8 cellular contexts compared by ENCODE assay signal in the genomic region with DNA sequence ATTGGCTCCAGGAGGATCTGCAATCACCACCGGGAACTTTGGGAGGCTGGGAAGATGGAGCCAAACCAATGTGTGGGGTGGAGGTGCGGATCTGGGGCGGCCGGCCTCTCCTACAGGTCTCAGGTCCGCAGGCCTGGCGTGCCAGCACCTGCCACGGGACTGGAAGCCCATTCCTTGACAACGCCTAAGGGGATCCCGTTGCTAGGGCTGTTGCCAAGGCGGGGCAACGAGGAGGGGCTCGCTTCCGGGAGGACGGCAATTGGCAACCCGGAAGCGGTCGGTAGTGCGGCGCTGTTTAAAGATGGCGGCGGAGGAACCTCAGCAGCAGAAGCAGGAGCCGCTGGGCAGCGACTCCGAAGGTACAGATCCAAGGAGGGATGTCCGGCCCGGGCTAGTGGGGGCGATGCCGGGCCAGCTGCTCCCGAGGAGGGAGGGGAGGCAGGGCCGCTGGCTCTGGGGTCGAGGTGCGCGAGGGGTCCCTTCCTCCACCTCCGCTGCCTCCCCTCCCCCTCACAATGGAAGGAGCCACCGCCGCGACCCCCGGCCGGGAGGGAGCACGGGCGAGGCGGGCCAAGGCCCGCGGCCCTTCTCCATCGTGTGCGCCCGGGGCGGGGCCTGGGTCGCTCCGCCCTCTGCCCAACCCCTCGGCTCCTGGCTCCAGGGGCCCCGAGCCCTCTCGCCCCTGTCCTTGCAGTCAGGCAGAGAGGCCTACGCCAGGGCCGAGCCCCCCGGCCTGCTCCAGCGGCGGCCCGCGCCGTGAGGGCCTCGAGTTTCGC. TPM values are rescaled to one million over a fixed set of nuclear protein-coding genes. Genes with fewer than 3 reads are reported as not detected.
DNase-seq lines count a peak whose midpoint lies in the region; ATAC-seq and TF ChIP-seq lines count a peak whose summit lies in the region.

A gene with protein sequence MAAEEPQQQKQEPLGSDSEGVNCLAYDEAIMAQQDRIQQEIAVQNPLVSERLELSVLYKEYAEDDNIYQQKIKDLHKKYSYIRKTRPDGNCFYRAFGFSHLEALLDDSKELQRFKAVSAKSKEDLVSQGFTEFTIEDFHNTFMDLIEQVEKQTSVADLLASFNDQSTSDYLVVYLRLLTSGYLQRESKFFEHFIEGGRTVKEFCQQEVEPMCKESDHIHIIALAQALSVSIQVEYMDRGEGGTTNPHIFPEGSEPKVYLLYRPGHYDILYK (plus strand): TSS at position 283 of the 776 bp plus-strand sequence. CDS start 19 bp downstream, at position 302.

- TF ChIP-seq CTCF in right lobe of liver (IDR thresholded peaks at IDR 0.05), result no peak

- H3K4me1 ChIP-seq in BLaER1, result peaks cover 54% of the 10 kb centered on the region
- peaks cover 4 to 21% of the 10 kb centered on the region in 2 donors for H3K4me1 ChIP-seq in duodenal mucosa (ENCODE audit: control insufficient read depth in 1 of 2, insufficient read depth in 2 of 2, low read length in 2 of 2)
- H3K4me1 ChIP-seq in right lobe of liver, result peaks cover 0 to 12% (median 5%) of the 10 kb centered on the region in 4 donors

- CTCF ChIA-PET in activated CD4-positive, alpha-beta memory T cell treated with anti-CD3 and anti-CD28 coated beads for 36 hours (lab: Charles Lee), result interaction anchor here (0.8 to 5.3 kb wide), 3 partner anchors 14 to 180 kb away, joined by 3 to 28 read pairs (median 3); a partner anchor contains a TSS

- TF ChIP-seq POLR2A in right lobe of liver (IDR thresholded peaks at IDR 0.05), result peak; percentile 57

- no peaks in the 10 kb centered on the region for H3K27me3 ChIP-seq in BLaER1
- H3K27me3 ChIP-seq in duodenal mucosa (ENCODE audit: control insufficient read depth in 1 of 2, insufficient read depth in 2 of 2, low read length in 2 of 2), result no peaks in the 10 kb centered on the region
- H3K27me3 ChIP-seq in right lobe of liver, result no peaks in the 10 kb centered on the region

- H3K4me3 ChIP-seq in BLaER1 (peak within 1 kb of the TSS; percentile 98), duodenal mucosa (ENCODE audit: low read depth in 1 of 2, low read length in 2 of 2) (peak within 1 kb of the TSS; percentile 91 to 95), right lobe of liver (peak within 1 kb of the TSS; percentile 73 to 100 (median 83))

- H3K9me3 Mint-ChIP-seq in activated CD4-positive, alpha-beta memory T cell treated with anti-CD3 and anti-CD28 coated beads for 36 hours, result no peaks in the 10 kb centered on the region

- DNase-seq in NCI-H774 (lab: John Stamatoyannopoulos, UW) (peak; percentile 96), right lobe of liver (peak; percentile 89 to 92 (median 90))
- peak; percentile 93 for DNase-seq in activated CD4-positive, alpha-beta memory T cell treated with anti-CD3 and anti-CD28 coated beads for 36 hours
- DNase-seq in stimulated activated CD4-positive, alpha-beta T cell treated with anti-CD3 and anti-CD28 coated beads, Interleukin-4, amount 100 ng/mL, for 4 hours, result peak; percentile 82 to 87

- H3K9ac ChIP-seq in BLaER1 (peak within 1 kb of the TSS; percentile 96), duodenal mucosa (ENCODE audit: low read depth in 1 of 2, low read length in 2 of 2) (peak within 1 kb of the TSS; percentile 80 to 86)

- H4K20me1 ChIP-seq in BLaER1, result peaks cover 47% of the 10 kb centered on the region

- intact Hi-C loops in activated CD4-positive, alpha-beta memory T cell treated with anti-CD3 and anti-CD28 coated beads for 36 hours (cut with micrococcal nuclease), result loop anchor here (1.0 to 10.0 kb wide), 2 partner anchors 12 to 318 kb away; a partner anchor contains a TSS
- intact Hi-C loops in right lobe of liver (cut with DNase I), result no loop called here

- no peaks in the 10 kb centered on the region for H3K9me3 ChIP-seq in BLaER1
- no peaks in the 10 kb centered on the region for H3K9me3 ChIP-seq in duodenal mucosa (ENCODE audit: control insufficient read depth in 1 of 2, low read length in 2 of 2)
- H3K9me3 ChIP-seq in right lobe of liver, result no peaks in the 10 kb centered on the region

- POLR2A ChIA-PET in activated CD4-positive, alpha-beta memory T cell treated with anti-CD3 and anti-CD28 coated beads for 36 hours (lab: Charles Lee), result interaction anchor here (0.7 to 1.5 kb wide), 4 partner anchors 8 to 172 kb away, joined by 3 to 9 read pairs (median 4); a partner anchor contains a TSS

- 1% methylated on average over 14 of the region's 63 CpGs for WGBS in right lobe of liver (ENCODE audit: insufficient coverage, low coverage, low lambda C conversion rate, missing lambda C conversion rate)

- peak within 1 kb of the TSS; percentile 93 for H3K4me2 ChIP-seq in BLaER1

- H3K27me3 Mint-ChIP-seq in activated CD4-positive, alpha-beta memory T cell treated with anti-CD3 and anti-CD28 coated beads for 36 hours, result no peaks in the 10 kb centered on the region

- H3K27ac Mint-ChIP-seq in activated CD4-positive, alpha-beta memory T cell treated with anti-CD3 and anti-CD28 coated beads for 36 hours, result peak within 1 kb of the TSS; percentile 91

- peaks cover 19% of the 10 kb centered on the region for H3K36me3 Mint-ChIP-seq in activated CD4-positive, alpha-beta memory T cell treated with anti-CD3 and anti-CD28 coated beads for 36 hours

- ATAC-seq in GM19351 (IDR thresholded peaks at IDR 0.05; ENCODE audit: unreplicated experiment), result peak; percentile 90
- ATAC-seq in HG03565 (IDR thresholded peaks at IDR 0.05; ENCODE audit: unreplicated experiment), result peak; percentile 70
- peak; percentile 91 to 96 (median 96) for ATAC-seq in right lobe of liver

- H3K27ac ChIP-seq in BLaER1, result peak within 1 kb of the TSS; percentile 97
- peak within 1 kb of the TSS; percentile 83 for H3K27ac ChIP-seq in duodenal mucosa (ENCODE audit: low read depth, low read length)
- peak within 1 kb of the TSS; percentile 24 to 40 (median 35) for H3K27ac ChIP-seq in right lobe of liver

- H3K4me1 Mint-ChIP-seq in activated CD4-positive, alpha-beta memory T cell treated with anti-CD3 and anti-CD28 coated beads for 36 hours (ENCODE audit: low read depth), result peaks cover 20% of the 10 kb centered on the region

- peak within 1 kb of the TSS; percentile 94 for H3K4me3 Mint-ChIP-seq in activated CD4-positive, alpha-beta memory T cell treated with anti-CD3 and anti-CD28 coated beads for 36 hours

- H3K36me3 ChIP-seq in BLaER1, result peaks cover 33% of the 10 kb centered on the region
- H3K36me3 ChIP-seq in duodenal mucosa (ENCODE audit: control insufficient read depth in 1 of 2, insufficient read depth in 2 of 2, low read length in 2 of 2), result peaks cover 9 to 21% of the 10 kb centered on the region in 2 donors
- H3K36me3 ChIP-seq in right lobe of liver, result peaks cover 0 to 3% (median 0%) of the 10 kb centered on the region in 4 donors

RNA-seq across cellular contexts. Expression of the gene that starts here (rescaled TPM):
- 10 to 100 TPM; 69.5 to 72.2 TPM for total RNA-seq in activated CD4-positive, alpha-beta memory T cell treated with anti-CD3 and anti-CD28 coated beads for 36 hours
- total RNA-seq in right lobe of liver, result 10 to 100 TPM; 23.2 to 35.3 (median 24.7) TPM

Comparison
In these comparisons a context has a peak if more than half of its experiments do, and no peak if none do; other contexts are left out.
1. Peak in every context shown above with its lines: DNase-seq, ATAC-seq, H3K4me3 ChIP-seq and H3K27ac ChIP-seq.
2. H3K27ac ChIP-seq: peak in every context shown above with its lines; median percentile 97 in BLaER1; 83 in duodenal mucosa; 35 in right lobe of liver.